Comparison of ENCODE assay signal across 16 cellular contexts in genomic region chr16:85426806-85427205, GRCh38.
DNase-seq lines count a peak whose midpoint lies in the region; ATAC-seq and TF ChIP-seq lines count a peak whose summit lies in the region.
"Had no signal": no experiment of that assay in that cellular context is flagged by ENCODE, and none has a peak within 500 bp of the region (broad histone marks: within the 10 kb centered on the region; RNA-seq: fewer than 3 reads in every experiment).

No MANE protein-coding gene starts in this region.

- H3K36me3 ChIP-seq in IMR-90 (ENCODE audit: control insufficient read depth, insufficient read depth, low read length) (peaks cover 1% of the 10 kb centered on the region; the same call in 1 of the 2 replicates), colonic mucosa (no peaks in the 10 kb centered on the region)
- H3K36me3 ChIP-seq in effector memory CD4-positive, alpha-beta T cell (ENCODE audit: control insufficient read depth, insufficient read depth, low read length) = no peaks in the 10 kb centered on the region

- ATAC-seq in IMR-90 (ENCODE audit: low read depth) = no peak
- ATAC-seq: PC-3 had no signal

- H2BK20ac ChIP-seq in IMR-90 (ENCODE audit: low read depth, low read length) = no peak overlapping the region

- no peak overlapping the region for H4K5ac ChIP-seq in IMR-90 (ENCODE audit: low read depth, low read length)

- no CpG with 5 or more reads among the region's 2 CpGs for WGBS in IMR-90 (ENCODE audit: extremely low coverage in 2 of 2, insufficient read length in 1 of 2), 2 experiments

- TF ChIP-seq RAD21 in IMR-90 (IDR thresholded peaks at IDR 0.05; ENCODE audit: low read length) = no peak

- H3K4me2 ChIP-seq in IMR-90 (ENCODE audit: low read depth, low read length) = no peak overlapping the region

- peaks cover 34% of the 10 kb centered on the region for H3K27me3 Mint-ChIP-seq in activated naive CD4-positive, alpha-beta T cell treated with anti-CD3 and anti-CD28 coated beads, Interleukin-2, amount 10 ng/mL, durations not matched to agents 7 days and 5 days

- H2BK15ac ChIP-seq in IMR-90 (ENCODE audit: low read depth, low read length) = no peak overlapping the region

- H3K56ac ChIP-seq in IMR-90 (ENCODE audit: extremely low read depth, insufficient read depth, low read length) = no peak overlapping the region

- no peak overlapping the region for H3K27ac Mint-ChIP-seq in activated naive CD4-positive, alpha-beta T cell treated with anti-CD3 and anti-CD28 coated beads, Interleukin-2, amount 10 ng/mL, durations not matched to agents 7 days and 5 days
- H3K27ac Mint-ChIP-seq: HFFc6 had no signal

- no peak overlapping the region for H3K18ac ChIP-seq in IMR-90 (ENCODE audit: low read depth, low read length)

- no peak overlapping the region for H3K14ac ChIP-seq in IMR-90 (replicated peaks; ENCODE audit: low read depth, low read length)

- H2BK5ac ChIP-seq in IMR-90 (ENCODE audit: low read depth, low read length, poor library complexity, severe bottlenecking) = no peak overlapping the region

- no TSS peak for BruUV-seq in IMR-90 (replicated peaks; lab: Mats Ljungman, UMichigan)

- no peak overlapping the region for H2BK120ac ChIP-seq in IMR-90 (ENCODE audit: low read depth, low read length)

- H3K4me3 ChIP-seq in IMR-90 (ENCODE audit: insufficient read depth, low read depth, low read length) (no peak overlapping the region), colonic mucosa (no peak overlapping the region)
- H3K4me3 ChIP-seq in effector memory CD4-positive, alpha-beta T cell (ENCODE audit: insufficient read depth, low read depth, low read length, poor library complexity, severe bottlenecking) = no peak overlapping the region

- H2AFZ ChIP-seq in IMR-90 (replicated peaks; ENCODE audit: low read length, poor library complexity) = no peak overlapping the region

- peak overlapping the region; percentile 55 for H2AK9ac ChIP-seq in IMR-90 (replicated peaks; ENCODE audit: low read depth, low read length, poor library complexity)

- TF ChIP-seq POLR2A in IMR-90 (IDR thresholded peaks at IDR 0.05; ENCODE audit: low read depth, low read length) = no peak

- in situ Hi-C loops in IMR-90 (cut with MboI; ENCODE audit: low sequenced_read_pairs) = no loop called here

- intact Hi-C loops in IMR-90 (cut with micrococcal nuclease) (no loop called here), colonic mucosa (cut with DNase I) (loop anchor here (10.0 kb wide), 1 partner anchor 128 kb away; no protein-coding TSS in a partner anchor)

- CTCF ChIA-PET in activated naive CD4-positive, alpha-beta T cell treated with anti-CD3 and anti-CD28 coated beads, Interleukin-2, amount 10 ng/mL, durations not matched to agents 7 days and 5 days (lab: Charles Lee) = interaction anchor here (1.4 to 3.0 kb wide), 3 partner anchors 182 to 189 kb away, joined by 3 to 19 read pairs (median 4); no protein-coding TSS in a partner anchor
- CTCF ChIA-PET in IMR-90 (lab: Yijun Ruan, JAX) = no interaction called here

- H3K9me3 ChIP-seq in IMR-90 (ENCODE audit: control insufficient read depth, insufficient read depth, low read length) (no peaks in the 10 kb centered on the region), colonic mucosa (no peaks in the 10 kb centered on the region)
- H3K9me3 ChIP-seq in effector memory CD4-positive, alpha-beta T cell (ENCODE audit: control insufficient read depth, low read length) = no peaks in the 10 kb centered on the region

- TF ChIP-seq CTCF in IMR-90 (conservative IDR thresholded peaks at IDR 0.05; ENCODE audit: low read depth, low read length) (no peak), colonic mucosa (IDR thresholded peaks at IDR 0.05) (no peak)

- H4K8ac ChIP-seq in IMR-90 (ENCODE audit: low read depth in 2 of 2, low read length in 2 of 2) = no peak overlapping the region

- H3K4me1 ChIP-seq in IMR-90 (ENCODE audit: control insufficient read depth, insufficient read depth, low read length) (no peaks in the 10 kb centered on the region), colonic mucosa (peaks cover 10% of the 10 kb centered on the region)
- H3K4me1 ChIP-seq in effector memory CD4-positive, alpha-beta T cell (ENCODE audit: control insufficient read depth, insufficient read depth, low read length, poor library complexity, severe bottlenecking) = no peaks in the 10 kb centered on the region

- H3K4me1 Mint-ChIP-seq in activated naive CD4-positive, alpha-beta T cell treated with anti-CD3 and anti-CD28 coated beads, Interleukin-2, amount 10 ng/mL, durations not matched to agents 7 days and 5 days = no peaks in the 10 kb centered on the region

- H2AK5ac ChIP-seq in IMR-90 (ENCODE audit: low read depth, low read length) = no peak overlapping the region

- H3K36me3 Mint-ChIP-seq in activated naive CD4-positive, alpha-beta T cell treated with anti-CD3 and anti-CD28 coated beads, Interleukin-2, amount 10 ng/mL, durations not matched to agents 7 days and 5 days = no peaks in the 10 kb centered on the region

- H3K27ac ChIP-seq in IMR-90 (ENCODE audit: insufficient read depth, low read length) (no peak overlapping the region), colonic mucosa (no peak overlapping the region)
- H3K27ac ChIP-seq in effector memory CD4-positive, alpha-beta T cell (ENCODE audit: insufficient read depth, low read length, poor library complexity, severe bottlenecking) = no peak overlapping the region
- H3K27ac ChIP-seq: C4-2B had no signal

- POLR2A ChIA-PET in IMR-90 (lab: Charles Lee; ENCODE audit: unreplicated experiment) = no interaction called here

- H3K9me1 ChIP-seq in IMR-90 (ENCODE audit: insufficient read depth, low read length) = 0 out of 2 replicates have a peak, but pooled peaks cover 3% of the 10 kb centered on the region

- no peaks in the 10 kb centered on the region for H3K9me3 Mint-ChIP-seq in activated naive CD4-positive, alpha-beta T cell treated with anti-CD3 and anti-CD28 coated beads, Interleukin-2, amount 10 ng/mL, durations not matched to agents 7 days and 5 days
- H3K9me3 Mint-ChIP-seq: HFFc6 had no signal

- no peak overlapping the region for H3K4ac ChIP-seq in IMR-90 (ENCODE audit: low read depth, low read length)

- no peak overlapping the region for H3K23ac ChIP-seq in IMR-90 (ENCODE audit: low read depth, low read length)

- H4K91ac ChIP-seq in IMR-90 (ENCODE audit: insufficient read depth, low read depth, low read length) = no peak overlapping the region

- H3K27me3 ChIP-seq in IMR-90 (ENCODE audit: control insufficient read depth, insufficient read depth, low read length) = no peaks in the 10 kb centered on the region
- no peaks in the 10 kb centered on the region for H3K27me3 ChIP-seq in colonic mucosa
- H3K27me3 ChIP-seq in effector memory CD4-positive, alpha-beta T cell (replicated peaks; ENCODE audit: control insufficient read depth, insufficient read depth, low read length, poor library complexity, severe bottlenecking) = no peaks in the 10 kb centered on the region

- H4K20me1 ChIP-seq in IMR-90 (ENCODE audit: insufficient read depth, low read length) = peaks cover 47% of the 10 kb centered on the region

- H3K9ac ChIP-seq in IMR-90 (ENCODE audit: low read depth, low read length) = no peak overlapping the region
- no peak overlapping the region for H3K9ac ChIP-seq in colonic mucosa (ENCODE audit: low read depth in 2 of 2, low read length in 2 of 2)

- peaks cover 0 to 4% of the 10 kb centered on the region in 2 experiments; a peak in 3 of 4 replicates for H3K79me1 ChIP-seq in IMR-90 (ENCODE audit: low read depth in 1 of 2, low read length in 2 of 2)

- H3K4me3 Mint-ChIP-seq in activated naive CD4-positive, alpha-beta T cell treated with anti-CD3 and anti-CD28 coated beads, Interleukin-2, amount 10 ng/mL, durations not matched to agents 7 days and 5 days = no peak overlapping the region
- H3K4me3 Mint-ChIP-seq: HFFc6 had no signal

- peak; percentile 8 for DNase-seq in activated naive CD4-positive, alpha-beta T cell treated with anti-CD3 and anti-CD28 coated beads, Interleukin-2, amount 10 ng/mL, durations not matched to agents 7 days and 5 days
- no peak for DNase-seq in activated naive CD4-positive, alpha-beta T cell treated with anti-CD3 and anti-CD28 coated beads, Interleukin-2, amount 50 U/mL, for 16 hours
- DNase-seq in IMR-90 (no peak), colonic mucosa (peak; percentile 13), ureter (ENCODE audit: low spot score) (peak; percentile 39)
- DNase-seq in effector memory CD4-positive, alpha-beta T cell = no peak
- no peak for DNase-seq in stimulated activated CD4-positive, alpha-beta T cell treated with anti-CD3 and anti-CD28 coated beads, Interleukin-4, amount 100 ng/mL, for 1 hour
- DNase-seq: ACHN, DMS79 treated with DMSO at 0.1 percent for 48 hours, HFFc6, NCI-H1417, NCI-H187 treated with DMSO at 0.1 percent for 48 hours, NCI-H345, NCI-H524 treated with DMSO at 0.1 percent for 48 hours, PC-3 had no signal

- dilution Hi-C loops in IMR-90 (cut with HindIII; ENCODE audit: low sequenced_read_pairs, unreplicated experiment) = no loop called here

TF ChIP-seq in IMR-90, 13 proteins besides CTCF, POLR2A, EP300 and RAD21:
- no peak for TF ChIP-seq MAZ (IDR thresholded peaks at IDR 0.05; ENCODE audit: borderline replicate concordance, low read depth, low read length)
- TF ChIP-seq BHLHE40 (IDR thresholded peaks at IDR 0.05; ENCODE audit: low read depth, low read length) = no peak
- no peak for TF ChIP-seq MAFK (IDR thresholded peaks at IDR 0.05; ENCODE audit: low read depth, low read length)
- TF ChIP-seq NFE2L2 (IDR thresholded peaks at IDR 0.05; ENCODE audit: low read depth, low read length) = no peak
- TF ChIP-seq CHD1 (IDR thresholded peaks at IDR 0.05; ENCODE audit: low read depth, low read length) = no peak
- no peak for TF ChIP-seq ELK1 (IDR thresholded peaks at IDR 0.05; ENCODE audit: borderline replicate concordance, low read depth, low read length)
- no peak for TF ChIP-seq CEBPB (IDR thresholded peaks at IDR 0.05; ENCODE audit: low read depth, low read length)

Comparison
In these comparisons a context has a peak if more than half of its experiments do, and no peak if none do; other contexts are left out.
1. DNase-seq: peak in activated naive CD4-positive, alpha-beta T cell treated with anti-CD3 and anti-CD28 coated beads, Interleukin-2, amount 10 ng/mL, durations not matched to agents 7 days and 5 days (single experiment), colonic mucosa (single experiment) and ureter (single experiment); none in activated naive CD4-positive, alpha-beta T cell treated with anti-CD3 and anti-CD28 coated beads, Interleukin-2, amount 50 U/mL, for 16 hours (single experiment), IMR-90 (single experiment), effector memory CD4-positive, alpha-beta T cell (0 of 3) and stimulated activated CD4-positive, alpha-beta T cell treated with anti-CD3 and anti-CD28 coated beads, Interleukin-4, amount 100 ng/mL, for 1 hour (single experiment).